In genomic region chr13:50594276-50594970, GRCh38 we compare ENCODE assay signal across 7 cellular contexts.
DNase-seq lines count a peak whose midpoint lies in the region; ATAC-seq and TF ChIP-seq lines count a peak whose summit lies in the region.

No MANE protein-coding gene starts in this region.

- no peaks in the 10 kb centered on the region for H3K79me1 ChIP-seq in H9 (ENCODE audit: insufficient read depth, low read depth, low read length, poor library complexity, severe bottlenecking)

- no peak overlapping the region for H2BK120ac ChIP-seq in H9 (ENCODE audit: low read depth, low read length, poor library complexity, severe bottlenecking)

- ATAC-seq in GM18873 (IDR thresholded peaks at IDR 0.05; ENCODE audit: low FRiP score, unreplicated experiment) = peak; percentile 83

- H3K9me3 ChIP-seq in H9 (ENCODE audit: control insufficient read depth, low read depth, low read length) = no peaks in the 10 kb centered on the region
- H3K9me3 ChIP-seq in MM.1S (replicated peaks; ENCODE audit: insufficient read depth, low read length) = no peaks in the 10 kb centered on the region
- no peaks in the 10 kb centered on the region for H3K9me3 ChIP-seq in transverse colon

- H3K4me1 ChIP-seq in H9 (ENCODE audit: insufficient read depth, low read length) = no peaks in the 10 kb centered on the region
- H3K4me1 ChIP-seq in MM.1S (ENCODE audit: low read length) = no peaks in the 10 kb centered on the region
- peaks cover 0 to 2% (median 0%) of the 10 kb centered on the region in 4 donors for H3K4me1 ChIP-seq in transverse colon

- no peak overlapping the region for H3K4ac ChIP-seq in H9 (ENCODE audit: low read depth, low read length)

- H3K27me3 Mint-ChIP-seq in H9 (ENCODE audit: low read depth) = peaks cover 1% of the 10 kb centered on the region
- H3K27me3 Mint-ChIP-seq in chondrocyte (ENCODE audit: low read depth) = no peaks in the 10 kb centered on the region

- H2BK15ac ChIP-seq in H9 (ENCODE audit: low read depth, low read length) = no peak overlapping the region

- WGBS in H9 (ENCODE audit: extremely low coverage, insufficient read length, low lambda C conversion rate) = no CpG with 5 or more reads among the region's 10 CpGs
- WGBS in transverse colon (ENCODE audit: low coverage in 1 of 2), 2 donors = 77 to 93% methylated on average over 2 to 9 of the region's 10 CpGs

- H3K9ac ChIP-seq in H9 (ENCODE audit: extremely low read depth, insufficient read length, low read length) (no peak overlapping the region), MM.1S (ENCODE audit: low read length) (no peak overlapping the region)

- H3K27me3 ChIP-seq in H9 (ENCODE audit: insufficient read depth, low read length) = no peaks in the 10 kb centered on the region
- H3K27me3 ChIP-seq in MM.1S (replicated peaks; ENCODE audit: insufficient read depth, low read length) = no peaks in the 10 kb centered on the region
- H3K27me3 ChIP-seq in transverse colon = no peaks in the 10 kb centered on the region

- no peak overlapping the region for H4K91ac ChIP-seq in H9 (ENCODE audit: insufficient read length, low read depth, low read length)

- H2BK5ac ChIP-seq in H9 (ENCODE audit: insufficient read length, low read length) = peak overlapping the region; percentile 29

- H3K56ac ChIP-seq in H9 (ENCODE audit: insufficient read length, low read depth, low read length) = no peak overlapping the region

- no peak overlapping the region for H3K18ac ChIP-seq in H9 (ENCODE audit: insufficient read length, low read depth, low read length)

- TF ChIP-seq CTCF in H9 (conservative IDR thresholded peaks at IDR 0.05) = peak; percentile 31; the same call in 2 of the 3 replicates
- TF ChIP-seq CTCF in MM.1S (IDR thresholded peaks at IDR 0.05; ENCODE audit: low read length) = no peak
- no peak for TF ChIP-seq CTCF in chondrocyte (IDR thresholded peaks at IDR 0.05)
- no peak for TF ChIP-seq CTCF in transverse colon (IDR thresholded peaks at IDR 0.05)

- no peaks in the 10 kb centered on the region for H3K9me3 Mint-ChIP-seq in H9
- no peaks in the 10 kb centered on the region for H3K9me3 Mint-ChIP-seq in chondrocyte (ENCODE audit: low read depth)

- no peak overlapping the region for H3K4me2 ChIP-seq in H9 (ENCODE audit: insufficient read depth, insufficient read length, low read length)
- H3K4me2 ChIP-seq in MM.1S (ENCODE audit: low read depth, low read length) = no peak overlapping the region

- H4K5ac ChIP-seq in H9 (ENCODE audit: insufficient read length, low read depth, low read length) = no peak overlapping the region

- H3T11ph ChIP-seq in H9 (ENCODE audit: low read length) = no peak overlapping the region

- no peaks in the 10 kb centered on the region for H4K20me1 ChIP-seq in H9 (ENCODE audit: control insufficient read depth, insufficient read depth, insufficient read length)
- no peaks in the 10 kb centered on the region for H4K20me1 ChIP-seq in MM.1S (ENCODE audit: insufficient read depth, low read length)

- no peak overlapping the region for H3K23ac ChIP-seq in H9 (ENCODE audit: insufficient read length, low read depth, low read length)

- H3K79me2 ChIP-seq in H9 (ENCODE audit: insufficient read depth, low read length) = no peaks in the 10 kb centered on the region
- no peaks in the 10 kb centered on the region for H3K79me2 ChIP-seq in MM.1S (ENCODE audit: low read length)

- H3K36me3 ChIP-seq in MM.1S (replicated peaks; ENCODE audit: insufficient read depth, low read length) = no peaks in the 10 kb centered on the region
- H3K36me3 ChIP-seq in transverse colon = no peaks in the 10 kb centered on the region

- H3K23me2 ChIP-seq in H9 (ENCODE audit: insufficient read length, low read depth, low read length, poor library complexity, severe bottlenecking) = no peaks in the 10 kb centered on the region

- no peak overlapping the region for H2BK20ac ChIP-seq in H9 (ENCODE audit: low read depth, low read length, poor library complexity, severe bottlenecking)

- H3K27ac ChIP-seq in H9 (ENCODE audit: insufficient read length, low read depth, low read length) = no peak overlapping the region
- no peak overlapping the region for H3K27ac ChIP-seq in MM.1S (ENCODE audit: low read length)
- no peak overlapping the region for H3K27ac ChIP-seq in transverse colon

- H3K14ac ChIP-seq in H9 (ENCODE audit: insufficient read depth, low read length) = no peak overlapping the region

- intact Hi-C loops in transverse colon (cut with DNase I; ENCODE audit: low total_unique reads) = no loop called here

- TF ChIP-seq EP300 in transverse colon (IDR thresholded peaks at IDR 0.05; ENCODE audit: low read depth) = no peak

- H2AFZ ChIP-seq in H9 (ENCODE audit: low read length) = no peak overlapping the region
- H2AFZ ChIP-seq in MM.1S (ENCODE audit: low read length) = no peak overlapping the region

- H4K8ac ChIP-seq in H9 (replicated peaks; ENCODE audit: insufficient read length, low read depth, low read length) = no peak overlapping the region

- peaks cover 20 to 24% of the 10 kb centered on the region in 2 experiments for H3K4me1 Mint-ChIP-seq in H9
- peaks cover 29% of the 10 kb centered on the region for H3K4me1 Mint-ChIP-seq in chondrocyte (ENCODE audit: low read depth)

- no peak overlapping the region for H2AK5ac ChIP-seq in H9 (ENCODE audit: insufficient read length, low read length)

- H3K4me3 Mint-ChIP-seq in H9 (no peak overlapping the region), chondrocyte (ENCODE audit: unreplicated experiment) (no peak overlapping the region)

- H3K36me3 Mint-ChIP-seq in H9 (ENCODE audit: insufficient read depth in 1 of 3, low read depth in 3 of 3) (no peaks in the 10 kb centered on the region), chondrocyte (ENCODE audit: low read depth) (no peaks in the 10 kb centered on the region)

- no peaks in the 10 kb centered on the region for H3F3A ChIP-seq in MM.1S (ENCODE audit: insufficient read depth, low read length)

- in situ Hi-C loops in transverse colon (cut with MboI; ENCODE audit: low pct_ligation_motif_present in 1 of 4, low pct_unique_long_range_greater_than_20kb in 1 of 4, low sequenced_read_pairs in 3 of 4) = no loop called here

- no peaks in the 10 kb centered on the region for H3K9me2 ChIP-seq in MM.1S (replicated peaks; ENCODE audit: insufficient read depth, low read length)

- TF ChIP-seq POLR2A in transverse colon (IDR thresholded peaks at IDR 0.05) = no peak

- DNase-seq in H9 (peak; percentile 51), MM.1S (peak; percentile 16), chondrocyte (ENCODE audit: low spot score) (no peak), transverse colon (peak; percentile 40), dedifferentiated amniotic fluid mesenchymal stem cell (ENCODE audit: extremely low spot score) (no peak)
- no peak for DNase-seq in effector CD8-positive, alpha-beta T cell (lab: John Stamatoyannopoulos, UW)

- peak overlapping the region in 2 of 3 experiments; percentile 37 to 74; a peak in 2 of 7 replicates for H3K27ac Mint-ChIP-seq in H9
- H3K27ac Mint-ChIP-seq in chondrocyte (ENCODE audit: unreplicated experiment) = peak overlapping the region; percentile 29

- no peak overlapping the region for H3K4me3 ChIP-seq in MM.1S (ENCODE audit: low read length)
- H3K4me3 ChIP-seq in transverse colon = no peak overlapping the region

- no peak overlapping the region for H2BK12ac ChIP-seq in H9 (ENCODE audit: insufficient read length, low read depth, low read length)

Comparison
In these comparisons a context has a peak if more than half of its experiments do, and no peak if none do; other contexts are left out.
1. DNase-seq: peak in H9 (single experiment), MM.1S (single experiment) and transverse colon (single experiment); none in chondrocyte (single experiment), effector CD8-positive, alpha-beta T cell (single experiment) and dedifferentiated amniotic fluid mesenchymal stem cell (single experiment).